Comparison of ENCODE assay signal across 8 cellular contexts in genomic region chr2:32715391-32715841, GRCh38.
DNase-seq lines count a peak whose midpoint lies in the region; ATAC-seq and TF ChIP-seq lines count a peak whose summit lies in the region.

No MANE protein-coding gene starts in this region.

- H3K36me3 ChIP-seq in prostate gland (no peaks in the 10 kb centered on the region), PC-9 (ENCODE audit: low read depth) (no peaks in the 10 kb centered on the region; the same call in 1 of the 2 replicates)

- intact Hi-C loops in prostate gland (cut with DNase I) (no loop called here), PC-9 (cut with micrococcal nuclease; ENCODE audit: unreplicated experiment) (no loop called here), lower leg skin (cut with DNase I; ENCODE audit: low total_unique reads) (no loop called here)

- TF ChIP-seq CTCF in prostate gland (IDR thresholded peaks at IDR 0.05) (no peak), PC-9 (conservative IDR thresholded peaks at IDR 0.05) (no peak), lower leg skin (IDR thresholded peaks at IDR 0.05) (no peak)

- POLR2A ChIA-PET in PC-9 (lab: Charles Lee; ENCODE audit: unreplicated experiment), result no interaction called here

- H3K4me2 ChIP-seq in PC-9, result no peak overlapping the region

- no peaks in the 10 kb centered on the region for H3K9me2 ChIP-seq in PC-9 (ENCODE audit: insufficient read depth)

- no peak overlapping the region for H3K4me3 ChIP-seq in prostate gland
- no peak overlapping the region for H3K4me3 ChIP-seq in PC-9
- H3K4me3 ChIP-seq in lower leg skin (ENCODE audit: low read depth, poor library complexity, severe bottlenecking), result no peak overlapping the region

- no peaks in the 10 kb centered on the region; the same call in 1 of the 2 replicates for H4K20me1 ChIP-seq in PC-9 (ENCODE audit: insufficient read depth)

- no peaks in the 10 kb centered on the region for H3K27me3 ChIP-seq in prostate gland (replicated peaks; ENCODE audit: insufficient read depth)
- no peaks in the 10 kb centered on the region for H3K27me3 ChIP-seq in PC-9 (ENCODE audit: insufficient read depth, low read depth)

- WGBS in prostate gland, result 63% methylated on average over 4 of the region's 4 CpGs
- WGBS in lower leg skin, 2 donors, result 29 to 42% methylated on average over 4 of the region's 4 CpGs

- no peak overlapping the region for H3K27ac ChIP-seq in prostate gland
- no peak overlapping the region for H3K27ac ChIP-seq in PC-9

- TF ChIP-seq POLR2A in prostate gland (IDR thresholded peaks at IDR 0.05) (no peak), lower leg skin (IDR thresholded peaks at IDR 0.05) (no peak)

- H3K79me2 ChIP-seq in PC-9 (ENCODE audit: low read depth), result no peaks in the 10 kb centered on the region

- BruUV-seq in PC-9 (replicated peaks; lab: Mats Ljungman, UMichigan), result no TSS peak

- peaks cover 4% of the 10 kb centered on the region for H3K4me1 ChIP-seq in prostate gland (replicated peaks)
- no peaks in the 10 kb centered on the region for H3K4me1 ChIP-seq in PC-9 (replicated peaks; ENCODE audit: insufficient read depth)

- ATAC-seq in GM19043 (IDR thresholded peaks at IDR 0.05; ENCODE audit: low read depth, unreplicated experiment) (peak; percentile 70), HG03045 (IDR thresholded peaks at IDR 0.05; ENCODE audit: unreplicated experiment) (peak; percentile 89)

- H3K9me3 ChIP-seq in prostate gland, result no peaks in the 10 kb centered on the region
- no peaks in the 10 kb centered on the region for H3K9me3 ChIP-seq in PC-9 (ENCODE audit: insufficient read depth, low read depth)

- peak; percentile 78 for DNase-seq in DMS 273 (lab: John Stamatoyannopoulos, UW; ENCODE audit: unreplicated experiment)
- peak; percentile 28 for DNase-seq in astrocyte of the hippocampus (ENCODE audit: low read depth, low spot score)
- no peak for DNase-seq in prostate gland (ENCODE audit: low spot score)
- DNase-seq in PC-9, result no peak
- no peak for DNase-seq in nucleus accumbens (lab: John Stamatoyannopoulos, UW)
- DNase-seq in lower leg skin (ENCODE audit: low spot score in 2 of 2), result no peak

- no peak overlapping the region for H2AFZ ChIP-seq in PC-9

- CTCF ChIA-PET in PC-9 (lab: Charles Lee), result no interaction called here

- H3F3A ChIP-seq in PC-9 (ENCODE audit: insufficient read depth, low read depth), result no peaks in the 10 kb centered on the region

Comparison
In these comparisons a context has a peak if more than half of its experiments do, and no peak if none do; other contexts are left out.
1. DNase-seq: peak in DMS 273 (single experiment) and astrocyte of the hippocampus (single experiment); none in prostate gland (single experiment), PC-9 (0 of 2), nucleus accumbens (0 of 56) and lower leg skin (0 of 2).